In genomic region chr11:62958547-62959071, GRCh38 we compare ENCODE assay signal across 13 cellular contexts. TPM values are rescaled to one million over a fixed set of nuclear protein-coding genes. Genes with fewer than 3 reads are reported as not detected.
DNase-seq lines count a peak whose midpoint lies in the region; ATAC-seq and TF ChIP-seq lines count a peak whose summit lies in the region.
"Had no signal": no experiment of that assay in that cellular context is flagged by ENCODE, and none has a peak within 500 bp of the region (broad histone marks: within the 10 kb centered on the region; RNA-seq: fewer than 3 reads in every experiment).

No MANE protein-coding gene starts in this region.

- TF ChIP-seq CTCF in adrenal gland (IDR thresholded peaks at IDR 0.05) (no peak), hepatocyte (IDR thresholded peaks at IDR 0.05; ENCODE audit: poor library complexity) (no peak)
- TF ChIP-seq CTCF in CD8-positive, alpha-beta T cell (IDR thresholded peaks at IDR 0.05) = no peak

- H3K9me2 ChIP-seq in hepatocyte (replicated peaks; ENCODE audit: insufficient read depth) = no peaks in the 10 kb centered on the region

- peak overlapping the region; percentile 10 for H2AFZ ChIP-seq in hepatocyte

- no peaks in the 10 kb centered on the region for H3K4me1 Mint-ChIP-seq in CD8-positive, alpha-beta T cell (ENCODE audit: low read depth)

- H3K9me3 ChIP-seq in adrenal gland (replicated peaks in 1 of 3) (no peaks in the 10 kb centered on the region), hepatocyte (ENCODE audit: low read depth) (no peaks in the 10 kb centered on the region)
- H3K9me3 ChIP-seq in CD8-positive, alpha-beta T cell (ENCODE audit: low read length) = no peaks in the 10 kb centered on the region
- H3K9me3 ChIP-seq: esophagus muscularis mucosa, suprapubic skin had no signal

- H3K4me3 ChIP-seq in adrenal gland (no peak overlapping the region), hepatocyte (no peak overlapping the region)
- no peak overlapping the region for H3K4me3 ChIP-seq in CD8-positive, alpha-beta T cell (ENCODE audit: low read depth, low read length)
- H3K4me3 ChIP-seq: esophagus muscularis mucosa, suprapubic skin had no signal

- H3K4me1 ChIP-seq in adrenal gland (replicated peaks in 1 of 2) (peaks cover 0 to 4% of the 10 kb centered on the region in 2 donors), hepatocyte (ENCODE audit: insufficient read depth) (peaks cover 12% of the 10 kb centered on the region)
- H3K4me1 ChIP-seq in CD8-positive, alpha-beta T cell (ENCODE audit: insufficient read depth, low read length) = no peaks in the 10 kb centered on the region

- no peaks in the 10 kb centered on the region for H3K36me3 ChIP-seq in adrenal gland (replicated peaks in 1 of 2)
- H3K36me3 ChIP-seq in hepatocyte (replicated peaks; ENCODE audit: insufficient read depth, low read depth) = no peaks in the 10 kb centered on the region
- H3K36me3 ChIP-seq in CD8-positive, alpha-beta T cell (ENCODE audit: insufficient read depth, low read length) = no peaks in the 10 kb centered on the region
- H3K36me3 ChIP-seq: esophagus muscularis mucosa, suprapubic skin had no signal

- peak; percentile 57 for DNase-seq in DMS 273 (lab: John Stamatoyannopoulos, UW; ENCODE audit: unreplicated experiment)
- no peak for DNase-seq in DMS 273 treated with DMSO at 0.1 percent for 48 hours (lab: John Stamatoyannopoulos, UW)
- DNase-seq in adrenal gland = peak in 6 of 7 donors; percentile 29 to 76 (median 34)
- peak; percentile 70 for DNase-seq in hepatocyte (ENCODE audit: low spot score)
- DNase-seq in smooth muscle cell of the brain vasculature (ENCODE audit: low read depth, low spot score) = peak; percentile 10
- DNase-seq in activated CD4-positive, alpha-beta T cell treated with anti-CD3 and anti-CD28 coated beads for 1 hour = no peak
- no peak for DNase-seq in CD8-positive, alpha-beta T cell
- DNase-seq in medulla oblongata (ENCODE audit: extremely low spot score) = no peak
- DNase-seq: mesendoderm; stimulated activated CD4-positive, alpha-beta T cell treated with anti-CD3 and anti-CD28 coated beads, Interleukin-1b, Interleukin-23, amount 100 ng/mL, for 48 hours had no signal

- H3K27ac Mint-ChIP-seq in CD8-positive, alpha-beta T cell = no peak overlapping the region

- peak overlapping the region; percentile 54 for H3K4me2 ChIP-seq in hepatocyte

- no peak for TF ChIP-seq POLR2A in adrenal gland (IDR thresholded peaks at IDR 0.05)

- 24 to 41% (median 31%) methylated on average over 8 of the region's 8 CpGs for WGBS in adrenal gland, 4 donors
- 43% methylated on average over 8 of the region's 8 CpGs for WGBS in hepatocyte (ENCODE audit: low lambda C conversion rate, missing lambda C conversion rate)

- no peaks in the 10 kb centered on the region for H4K20me1 ChIP-seq in hepatocyte (ENCODE audit: insufficient read depth, poor library complexity, severe bottlenecking)

- H3K27me3 ChIP-seq in adrenal gland (no peaks in the 10 kb centered on the region), hepatocyte (no peaks in the 10 kb centered on the region)
- peaks cover 3% of the 10 kb centered on the region for H3K27me3 ChIP-seq in CD8-positive, alpha-beta T cell (ENCODE audit: insufficient read depth, low read length)
- H3K27me3 ChIP-seq: esophagus muscularis mucosa, suprapubic skin had no signal

- H3K79me2 ChIP-seq in hepatocyte = no peaks in the 10 kb centered on the region

- H3K9me3 Mint-ChIP-seq in CD8-positive, alpha-beta T cell = no peaks in the 10 kb centered on the region

- H3K27ac ChIP-seq in adrenal gland (peak overlapping the region in 2 of 5 donors; percentile 38 to 65), hepatocyte (peak overlapping the region; percentile 72)
- no peak overlapping the region for H3K27ac ChIP-seq in CD8-positive, alpha-beta T cell (ENCODE audit: low read depth, low read length)
- H3K27ac ChIP-seq: 22Rv1, suprapubic skin had no signal

- intact Hi-C loops in adrenal gland (cut with DNase I) = no loop called here
- intact Hi-C loops in CD8-positive, alpha-beta T cell (cut with DNase I, micrococcal nuclease) = no loop called here

- CTCF ChIA-PET in CD8-positive, alpha-beta T cell (lab: Charles Lee) = no interaction called here

- H3K4me3 Mint-ChIP-seq in CD8-positive, alpha-beta T cell = no peak overlapping the region

- no peak for ATAC-seq in CD8-positive, alpha-beta T cell

- POLR2A ChIA-PET in CD8-positive, alpha-beta T cell (lab: Charles Lee) = no interaction called here

- H3K27me3 Mint-ChIP-seq in CD8-positive, alpha-beta T cell (ENCODE audit: low read depth) = peaks cover 21% of the 10 kb centered on the region

- H3K36me3 Mint-ChIP-seq in CD8-positive, alpha-beta T cell = no peaks in the 10 kb centered on the region

RNA-seq across cellular contexts. Expression of gene SLC22A6, which starts 26.2 kb away (rescaled TPM):
- total RNA-seq in adrenal gland (not detected), hepatocyte (not detected in 2 replicates)
- polyA plus RNA-seq in adrenal gland (not detected), hepatocyte (0.46 TPM in 1 of 2 replicates, not detected in the other)
- not detected for total RNA-seq in CD8-positive, alpha-beta T cell
- total RNA-seq: esophagus muscularis mucosa, suprapubic skin had no signal

RNA-seq across cellular contexts. Expression of gene CHRM1, which starts 37.4 kb away (rescaled TPM):
- total RNA-seq in adrenal gland (1 to 10 TPM in 2 of 8 donors, under 1 TPM in 1, not detected in 5; 0.94 to 3.0 (median 2.8) TPM), hepatocyte (not detected in 2 replicates)
- polyA plus RNA-seq in adrenal gland (1 to 10 TPM; 1.4 to 3.8 (median 1.8) TPM), hepatocyte (not detected in 2 replicates)
- not detected for total RNA-seq in CD8-positive, alpha-beta T cell

RNA-seq across cellular contexts. Expression of gene SLC22A8, which starts 57.0 kb away (rescaled TPM):
- not detected for total RNA-seq in adrenal gland
- not detected for polyA plus RNA-seq in adrenal gland
- total RNA-seq in hepatocyte = not detected in 2 replicates
- 0.41 TPM in 1 of 2 replicates, not detected in the other for polyA plus RNA-seq in hepatocyte
- total RNA-seq in CD8-positive, alpha-beta T cell = not detected
- total RNA-seq: esophagus muscularis mucosa, suprapubic skin had no signal

Comparison
In these comparisons a context has a peak if more than half of its experiments do, and no peak if none do; other contexts are left out.
1. DNase-seq: peak in DMS 273 (single experiment), adrenal gland (6 of 7), hepatocyte (single experiment) and smooth muscle cell of the brain vasculature (single experiment); none in DMS 273 treated with DMSO at 0.1 percent for 48 hours (single experiment), activated CD4-positive, alpha-beta T cell treated with anti-CD3 and anti-CD28 coated beads for 1 hour (single experiment), CD8-positive, alpha-beta T cell (0 of 7) and medulla oblongata (single experiment).